22 cellular contexts compared by ENCODE assay signal in the genomic region with DNA sequence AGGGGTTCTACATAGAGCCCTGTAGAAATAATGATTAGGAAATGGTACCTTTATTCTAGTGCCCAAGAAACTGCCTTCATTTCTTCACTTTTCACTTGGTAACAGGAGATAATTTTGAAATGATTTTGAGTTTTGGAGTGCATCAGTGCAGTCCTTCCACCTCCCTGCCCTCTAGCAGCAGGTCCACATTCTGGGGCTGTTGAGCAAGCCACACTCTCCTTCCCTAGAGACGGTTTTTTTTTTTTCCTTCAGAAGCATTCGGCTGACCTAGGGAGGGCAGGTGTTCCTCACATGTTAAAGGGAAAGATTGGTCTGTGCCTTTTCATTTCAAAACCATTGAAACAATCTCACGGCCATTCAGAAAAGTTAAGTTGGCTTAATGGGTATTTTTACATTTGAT. TPM values are rescaled to one million over a fixed set of nuclear protein-coding genes. Genes with fewer than 3 reads are reported as not detected.
DNase-seq lines count a peak whose midpoint lies in the region; ATAC-seq and TF ChIP-seq lines count a peak whose summit lies in the region.
"Had no signal": no experiment of that assay in that cellular context is flagged by ENCODE, and none has a peak within 500 bp of the region (broad histone marks: within the 10 kb centered on the region; RNA-seq: fewer than 3 reads in every experiment).

No MANE protein-coding gene starts in this region.

- intact Hi-C loops in left ventricle myocardium superior (cut with micrococcal nuclease), result no loop called here
- intact Hi-C loops in gastrocnemius medialis (cut with DNase I; ENCODE audit: low total_unique reads), result no loop called here

- H3K27me3 ChIP-seq in cardiac muscle cell (no peaks in the 10 kb centered on the region), MM.1S (replicated peaks; ENCODE audit: insufficient read depth, low read length) (peaks cover 77% of the 10 kb centered on the region), gastrocnemius medialis (no peaks in the 10 kb centered on the region)
- H3K27me3 ChIP-seq: brain microvascular endothelial cell, stomach, transverse colon had no signal

- H2AFZ ChIP-seq in MM.1S (ENCODE audit: low read length), result no peak overlapping the region

- no peaks in the 10 kb centered on the region for H3K9me2 ChIP-seq in MM.1S (replicated peaks; ENCODE audit: insufficient read depth, low read length)

- H3K4me3 ChIP-seq in cardiac muscle cell, result no peak overlapping the region
- H3K4me3 ChIP-seq in MM.1S (ENCODE audit: low read length), result no peak overlapping the region
- H3K4me3 ChIP-seq in gastrocnemius medialis, result no peak overlapping the region
- H3K4me3 ChIP-seq: coronary artery, smooth muscle cell, stomach, transverse colon had no signal

- H3F3A ChIP-seq in MM.1S (ENCODE audit: insufficient read depth, low read length), result no peaks in the 10 kb centered on the region

- no peak for ATAC-seq in left ventricle myocardium superior
- no peak for ATAC-seq in gastrocnemius medialis
- no peak for ATAC-seq in HG03469 (IDR thresholded peaks at IDR 0.05; ENCODE audit: unreplicated experiment)
- no peak for ATAC-seq in HG03095 (IDR thresholded peaks at IDR 0.05; ENCODE audit: unreplicated experiment)

- H4K20me1 ChIP-seq in MM.1S (ENCODE audit: insufficient read depth, low read length), result no peaks in the 10 kb centered on the region

- no peak for TF ChIP-seq POLR2A in gastrocnemius medialis (IDR thresholded peaks at IDR 0.05)

- in situ Hi-C loops in gastrocnemius medialis (cut with MboI; ENCODE audit: low sequenced_read_pairs in 4 of 4), result loop anchor here in 2 of 4 donors (25.0 kb wide), 1 partner anchor 91 kb away; no protein-coding TSS in a partner anchor

- no peak overlapping the region for H3K4me3 Mint-ChIP-seq in glutamatergic neuron (ENCODE audit: unreplicated experiment)
- H3K4me3 Mint-ChIP-seq: IgD-negative memory B cell had no signal

- H3K27ac ChIP-seq in cardiac muscle cell, result no peak overlapping the region
- H3K27ac ChIP-seq in MM.1S (ENCODE audit: low read length), result no peak overlapping the region
- no peak overlapping the region for H3K27ac ChIP-seq in gastrocnemius medialis
- H3K27ac ChIP-seq: brain microvascular endothelial cell, coronary artery, RWPE1, stomach, transverse colon had no signal

- H3K27me3 Mint-ChIP-seq in glutamatergic neuron (ENCODE audit: unreplicated experiment), result peaks cover 6% of the 10 kb centered on the region
- H3K27me3 Mint-ChIP-seq: IgD-negative memory B cell had no signal

- H3K4me1 Mint-ChIP-seq in glutamatergic neuron (ENCODE audit: low read depth, unreplicated experiment), result peaks cover 10% of the 10 kb centered on the region

- TF ChIP-seq CTCF in cardiac muscle cell (IDR thresholded peaks at IDR 0.05; ENCODE audit: low read depth, low read length) (peak; percentile 66), MM.1S (IDR thresholded peaks at IDR 0.05; ENCODE audit: low read length) (peak; percentile 53), glutamatergic neuron (IDR thresholded peaks at IDR 0.05; ENCODE audit: partially characterized antibody, unreplicated experiment) (no peak), gastrocnemius medialis (IDR thresholded peaks at IDR 0.05 in 4 of 5, conservative IDR thresholded peaks at IDR 0.05 in 1 of 5) (no peak)

- H3K36me3 Mint-ChIP-seq in glutamatergic neuron (ENCODE audit: unreplicated experiment), result peaks cover 22% of the 10 kb centered on the region

- no peaks in the 10 kb centered on the region for H3K9me3 ChIP-seq in cardiac muscle cell (ENCODE audit: low read depth)
- no peaks in the 10 kb centered on the region for H3K9me3 ChIP-seq in MM.1S (replicated peaks; ENCODE audit: insufficient read depth, low read length)
- no peaks in the 10 kb centered on the region for H3K9me3 ChIP-seq in gastrocnemius medialis
- H3K9me3 ChIP-seq: stomach, transverse colon had no signal

- H3K9me3 Mint-ChIP-seq in glutamatergic neuron (ENCODE audit: unreplicated experiment), result peaks cover 2% of the 10 kb centered on the region
- H3K9me3 Mint-ChIP-seq: activated T-helper 2 cell treated with anti-CD3 and anti-CD28 coated beads, Interferon-gamma antibody, Interleukin-2, Interleukin-4, amounts not matched to agents 10 μg/mL and 5 μg/mL and 100 μg/mL, durations not matched to agents 14 hours and 24 hours and 36 hours; IgD-negative memory B cell had no signal

- peak overlapping the region; percentile 22 for H3K27ac Mint-ChIP-seq in glutamatergic neuron (ENCODE audit: unreplicated experiment)
- H3K27ac Mint-ChIP-seq: activated T-helper 2 cell treated with anti-CD3 and anti-CD28 coated beads, Interferon-gamma antibody, Interleukin-2, Interleukin-4, amounts not matched to agents 10 μg/mL and 5 μg/mL and 100 μg/mL, durations not matched to agents 14 hours and 24 hours and 36 hours had no signal

- H3K4me2 ChIP-seq in MM.1S (ENCODE audit: low read depth, low read length), result no peak overlapping the region
- H3K4me2 ChIP-seq: smooth muscle cell had no signal

- DNase-seq in cardiac muscle cell (ENCODE audit: low read depth in 1 of 2, low spot score in 1 of 2) (peak in 1 of 2 donors; percentile 27), left ventricle myocardium superior (no peak), MM.1S (no peak), glutamatergic neuron (peak; percentile 11), gastrocnemius medialis (no peak), activated gamma-delta T cell treated with Interleukin-2 at 50 U/mL for 16 hours (no peak)
- DNase-seq: brain microvascular endothelial cell; MV-4-11; NCI-H1930; NCI-H510A treated with DMSO at 0.1 percent for 48 hours; stimulated activated CD4-positive, alpha-beta T cell treated with anti-CD3 and anti-CD28 coated beads, Interleukin-4, amount 100 ng/mL, for 1 hour; stomach; SW 1271 had no signal

- no peaks in the 10 kb centered on the region for H3K4me1 ChIP-seq in cardiac muscle cell (ENCODE audit: low read depth)
- H3K4me1 ChIP-seq in MM.1S (ENCODE audit: low read length), result no peaks in the 10 kb centered on the region
- peaks cover 0 to 8% of the 10 kb centered on the region in 2 donors for H3K4me1 ChIP-seq in gastrocnemius medialis

- H3K9ac ChIP-seq in MM.1S (ENCODE audit: low read length), result no peak overlapping the region

- H3K36me3 ChIP-seq in cardiac muscle cell, result no peaks in the 10 kb centered on the region
- no peaks in the 10 kb centered on the region for H3K36me3 ChIP-seq in MM.1S (replicated peaks; ENCODE audit: insufficient read depth, low read length)
- peaks cover 0 to 22% of the 10 kb centered on the region in 2 donors for H3K36me3 ChIP-seq in gastrocnemius medialis
- H3K36me3 ChIP-seq: brain microvascular endothelial cell had no signal

- H3K79me2 ChIP-seq in MM.1S (ENCODE audit: low read length), result no peaks in the 10 kb centered on the region

RNA-seq across cellular contexts. Expression of gene SLC37A1, which starts 39.8 kb away (rescaled TPM):
- 5.3 and 8.4 TPM in 2 replicates for total RNA-seq in cardiac muscle cell
- polyA plus RNA-seq in cardiac muscle cell, result 3.5 and 6.0 TPM in 2 replicates
- total RNA-seq in left ventricle myocardium superior, result 4.0 TPM
- total RNA-seq in glutamatergic neuron (ENCODE audit: unreplicated experiment), result 65.7 TPM
- total RNA-seq in gastrocnemius medialis, result 10 to 100 TPM in 2 of 4 donors, 1 to 10 TPM in 2; 8.3 to 16.1 (median 12.4) TPM

RNA-seq across cellular contexts. Expression of gene RSPH1, which starts 57.4 kb away (rescaled TPM):
- total RNA-seq in cardiac muscle cell, result 0.06 TPM in 1 of 2 replicates, not detected in the other
- 0.43 and 1.6 TPM in 2 replicates for polyA plus RNA-seq in cardiac muscle cell
- not detected for total RNA-seq in left ventricle myocardium superior
- 0.42 TPM for total RNA-seq in glutamatergic neuron (ENCODE audit: unreplicated experiment)
- total RNA-seq in gastrocnemius medialis, result under 1 TPM in 1 of 4 donors, not detected in 3; 0.29 TPM
- total RNA-seq: activated T-helper 2 cell treated with anti-CD3 and anti-CD28 coated beads, Interferon-gamma antibody, Interleukin-2, Interleukin-4, amounts not matched to agents 10 μg/mL and 5 μg/mL and 100 μg/mL, durations not matched to agents 14 hours and 24 hours and 36 hours; fibroblast of lung; smooth muscle cell had no signal
- polyA plus RNA-seq: fibroblast of lung, IgD-negative memory B cell had no signal

Comparison
In these comparisons a context has a peak if more than half of its experiments do, and no peak if none do; other contexts are left out.
1. CTCF ChIP-seq: peak in cardiac muscle cell (single experiment) and MM.1S (single experiment); none in glutamatergic neuron (single experiment) and gastrocnemius medialis (0 of 5).